In genomic region chr4:1200425-1201035, GRCh38 we compare ENCODE assay signal across 1 cellular context.
TF ChIP-seq lines count a peak whose summit lies in the region.

No MANE protein-coding gene starts in this region.

TF ChIP-seq in GM23338, 12 proteins besides CTCF, POLR2A, EP300 and RAD21 (continued from another document):
- no peak for TF ChIP-seq EZH2phosphoT487 (IDR thresholded peaks at IDR 0.05; ENCODE audit: unreplicated experiment)
- no peak for TF ChIP-seq NANOG (IDR thresholded peaks at IDR 0.05; ENCODE audit: borderline replicate concordance)
- no peak for TF ChIP-seq ZNF331 (CRISPR knock-in tag; IDR thresholded peaks at IDR 0.05; ENCODE audit: low read depth)
- TF ChIP-seq POLR2AphosphoS5 (IDR thresholded peaks at IDR 0.05; ENCODE audit: low read depth) = no peak
- TF ChIP-seq JUNB (IDR thresholded peaks at IDR 0.05; ENCODE audit: unreplicated experiment) = no peak
- no peak for TF ChIP-seq ETS1 (IDR thresholded peaks at IDR 0.05)
- TF ChIP-seq ZNF114 (CRISPR knock-in tag; IDR thresholded peaks at IDR 0.05) = no peak
- no peak for TF ChIP-seq EZH2 (IDR thresholded peaks at IDR 0.05; ENCODE audit: low read depth, unreplicated experiment)
- TF ChIP-seq, protein P1, sequence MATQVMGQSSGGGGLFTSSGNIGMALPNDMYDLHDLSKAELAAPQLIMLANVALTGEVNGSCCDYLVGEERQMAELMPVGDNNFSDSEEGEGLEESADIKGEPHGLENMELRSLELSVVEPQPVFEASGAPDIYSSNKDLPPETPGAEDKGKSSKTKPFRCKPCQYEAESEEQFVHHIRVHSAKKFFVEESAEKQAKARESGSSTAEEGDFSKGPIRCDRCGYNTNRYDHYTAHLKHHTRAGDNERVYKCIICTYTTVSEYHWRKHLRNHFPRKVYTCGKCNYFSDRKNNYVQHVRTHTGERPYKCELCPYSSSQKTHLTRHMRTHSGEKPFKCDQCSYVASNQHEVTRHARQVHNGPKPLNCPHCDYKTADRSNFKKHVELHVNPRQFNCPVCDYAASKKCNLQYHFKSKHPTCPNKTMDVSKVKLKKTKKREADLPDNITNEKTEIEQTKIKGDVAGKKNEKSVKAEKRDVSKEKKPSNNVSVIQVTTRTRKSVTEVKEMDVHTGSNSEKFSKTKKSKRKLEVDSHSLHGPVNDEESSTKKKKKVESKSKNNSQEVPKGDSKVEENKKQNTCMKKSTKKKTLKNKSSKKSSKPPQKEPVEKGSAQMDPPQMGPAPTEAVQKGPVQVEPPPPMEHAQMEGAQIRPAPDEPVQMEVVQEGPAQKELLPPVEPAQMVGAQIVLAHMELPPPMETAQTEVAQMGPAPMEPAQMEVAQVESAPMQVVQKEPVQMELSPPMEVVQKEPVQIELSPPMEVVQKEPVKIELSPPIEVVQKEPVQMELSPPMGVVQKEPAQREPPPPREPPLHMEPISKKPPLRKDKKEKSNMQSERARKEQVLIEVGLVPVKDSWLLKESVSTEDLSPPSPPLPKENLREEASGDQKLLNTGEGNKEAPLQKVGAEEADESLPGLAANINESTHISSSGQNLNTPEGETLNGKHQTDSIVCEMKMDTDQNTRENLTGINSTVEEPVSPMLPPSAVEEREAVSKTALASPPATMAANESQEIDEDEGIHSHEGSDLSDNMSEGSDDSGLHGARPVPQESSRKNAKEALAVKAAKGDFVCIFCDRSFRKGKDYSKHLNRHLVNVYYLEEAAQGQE (IDR thresholded peaks at IDR 0.05; ENCODE audit: unreplicated experiment) = no peak
